8 cellular contexts compared by ENCODE assay signal in the genomic region with DNA sequence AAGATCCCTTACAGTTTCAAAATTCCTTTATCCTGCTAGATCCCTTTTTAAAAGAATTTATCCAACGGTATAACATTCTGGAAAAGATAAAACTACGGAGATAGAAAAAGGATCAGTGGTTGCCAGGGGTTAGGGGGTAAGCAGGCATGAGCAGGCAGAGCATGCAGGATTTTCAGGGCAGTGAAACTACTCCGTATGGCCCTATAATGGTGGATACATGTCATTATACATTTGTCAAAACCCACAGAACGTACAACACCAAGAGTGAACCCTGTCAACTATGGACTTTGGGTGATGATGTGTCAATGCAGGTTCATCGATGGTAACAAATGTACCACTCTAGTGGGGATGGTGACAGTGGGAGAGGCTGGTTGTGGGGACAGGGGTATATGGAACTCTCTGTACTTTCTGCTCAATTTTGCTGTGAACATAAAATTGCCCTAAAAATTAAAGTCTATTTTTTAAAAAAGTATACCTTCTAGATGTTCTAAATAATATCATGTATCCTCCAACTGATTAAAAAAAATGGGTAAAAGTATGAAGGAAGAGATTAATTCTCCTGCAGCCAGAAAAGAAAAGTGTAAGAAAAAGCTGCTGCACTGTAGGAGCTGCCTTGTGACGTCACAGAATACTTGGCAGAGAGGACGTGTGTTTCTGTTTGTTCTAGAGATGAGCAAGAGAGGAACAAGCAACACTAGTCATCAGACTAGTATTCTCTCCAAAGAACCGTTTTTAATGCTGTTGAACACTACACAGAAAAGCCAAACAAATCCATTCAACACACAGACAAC. TPM values are rescaled to one million over a fixed set of nuclear protein-coding genes. Genes with fewer than 3 reads are reported as not detected.
DNase-seq lines count a peak whose midpoint lies in the region; ATAC-seq and TF ChIP-seq lines count a peak whose summit lies in the region.

No MANE protein-coding gene starts in this region.

- no peak overlapping the region for H3K4me3 ChIP-seq in mucosa of descending colon
- no peak overlapping the region for H3K4me3 ChIP-seq in GM23338

- ATAC-seq in GM18519 (IDR thresholded peaks at IDR 0.05; ENCODE audit: low FRiP score, unreplicated experiment) = peak; percentile 91
- ATAC-seq in HG03060 (IDR thresholded peaks at IDR 0.05; ENCODE audit: low read depth, unreplicated experiment) = peak; percentile 90
- peak; percentile 88 for ATAC-seq in mucosa of descending colon
- no peak for ATAC-seq in GM23338

- intact Hi-C loops in mucosa of descending colon (cut with DNase I, micrococcal nuclease) = no loop called here

- H3K27ac ChIP-seq in GM23338 (ENCODE audit: low read depth) = no peak overlapping the region

- no peaks in the 10 kb centered on the region for H3K9me2 ChIP-seq in GM23338 (ENCODE audit: insufficient read depth)

- H3K4me1 Mint-ChIP-seq in chondrocyte (ENCODE audit: low read depth) (peaks cover 20% of the 10 kb centered on the region), GM23338 (no peaks in the 10 kb centered on the region)

- no peak overlapping the region for H2AFZ ChIP-seq in GM23338

- H3K27ac Mint-ChIP-seq in chondrocyte (ENCODE audit: unreplicated experiment) (peak overlapping the region; percentile 84), GM23338 (no peak overlapping the region)

- H3K27me3 Mint-ChIP-seq in chondrocyte (ENCODE audit: low read depth) = no peaks in the 10 kb centered on the region
- no peaks in the 10 kb centered on the region for H3K27me3 Mint-ChIP-seq in GM23338 (ENCODE audit: insufficient read depth, low read depth, poor library complexity)

- H3K9me3 ChIP-seq in mucosa of descending colon = no peaks in the 10 kb centered on the region

- no peaks in the 10 kb centered on the region for H3K27me3 ChIP-seq in GM23338 (ENCODE audit: insufficient read depth)

- no peaks in the 10 kb centered on the region for H3F3A ChIP-seq in GM23338 (replicated peaks; ENCODE audit: low read depth)

- peaks cover 1% of the 10 kb centered on the region for H3K36me3 Mint-ChIP-seq in chondrocyte (ENCODE audit: low read depth)
- H3K36me3 Mint-ChIP-seq in GM23338 (ENCODE audit: low read depth) = no peaks in the 10 kb centered on the region

- H3K4me3 Mint-ChIP-seq in chondrocyte (ENCODE audit: unreplicated experiment) = no peak overlapping the region
- H3K4me3 Mint-ChIP-seq in GM23338 = no peak overlapping the region

- no peak overlapping the region for H3K4me2 ChIP-seq in GM23338

- H4K20me1 ChIP-seq in GM23338 (replicated peaks; ENCODE audit: insufficient read depth) = no peaks in the 10 kb centered on the region

- peak; percentile 16 for DNase-seq in ACHN
- DNase-seq in RKO (ENCODE audit: low spot score) = peak; percentile 79
- DNase-seq in chondrocyte (ENCODE audit: low spot score) = no peak
- peak in 1 of 3 donors; percentile 70 for DNase-seq in mucosa of descending colon
- DNase-seq in GM23338 (ENCODE audit: low spot score) = no peak
- DNase-seq in NCI-H524 treated with DMSO at 0.1 percent for 48 hours (lab: John Stamatoyannopoulos, UW) = no peak

- in situ Hi-C loops in ACHN (cut with HindIII; ENCODE audit: low pct_ligation_motif_present, low pct_unique_long_range_greater_than_20kb, low sequenced_read_pairs) = no loop called here

- H3K79me2 ChIP-seq in GM23338 (replicated peaks; ENCODE audit: insufficient read depth) = no peaks in the 10 kb centered on the region

- H3K9me3 Mint-ChIP-seq in chondrocyte (ENCODE audit: low read depth) (peaks cover 9% of the 10 kb centered on the region), GM23338 (peaks cover 4% of the 10 kb centered on the region; the same call in 1 of the 3 replicates)

- no peak for TF ChIP-seq CTCF in chondrocyte (IDR thresholded peaks at IDR 0.05)
- TF ChIP-seq CTCF in mucosa of descending colon (IDR thresholded peaks at IDR 0.05) = no peak
- no peak for TF ChIP-seq CTCF in GM23338 (conservative IDR thresholded peaks at IDR 0.05; ENCODE audit: low read depth in 2 of 2)

- H3K4me1 ChIP-seq in mucosa of descending colon (ENCODE audit: low read depth) = no peaks in the 10 kb centered on the region
- no peaks in the 10 kb centered on the region for H3K4me1 ChIP-seq in GM23338 (ENCODE audit: insufficient read depth)

- H3K36me3 ChIP-seq in mucosa of descending colon (ENCODE audit: low read depth) = no peaks in the 10 kb centered on the region
- H3K36me3 ChIP-seq in GM23338 (ENCODE audit: insufficient read depth) = no peaks in the 10 kb centered on the region

TF ChIP-seq in GM23338, 12 proteins besides CTCF, POLR2A, EP300 and RAD21 (continues in another document):
- TF ChIP-seq, protein P1, sequence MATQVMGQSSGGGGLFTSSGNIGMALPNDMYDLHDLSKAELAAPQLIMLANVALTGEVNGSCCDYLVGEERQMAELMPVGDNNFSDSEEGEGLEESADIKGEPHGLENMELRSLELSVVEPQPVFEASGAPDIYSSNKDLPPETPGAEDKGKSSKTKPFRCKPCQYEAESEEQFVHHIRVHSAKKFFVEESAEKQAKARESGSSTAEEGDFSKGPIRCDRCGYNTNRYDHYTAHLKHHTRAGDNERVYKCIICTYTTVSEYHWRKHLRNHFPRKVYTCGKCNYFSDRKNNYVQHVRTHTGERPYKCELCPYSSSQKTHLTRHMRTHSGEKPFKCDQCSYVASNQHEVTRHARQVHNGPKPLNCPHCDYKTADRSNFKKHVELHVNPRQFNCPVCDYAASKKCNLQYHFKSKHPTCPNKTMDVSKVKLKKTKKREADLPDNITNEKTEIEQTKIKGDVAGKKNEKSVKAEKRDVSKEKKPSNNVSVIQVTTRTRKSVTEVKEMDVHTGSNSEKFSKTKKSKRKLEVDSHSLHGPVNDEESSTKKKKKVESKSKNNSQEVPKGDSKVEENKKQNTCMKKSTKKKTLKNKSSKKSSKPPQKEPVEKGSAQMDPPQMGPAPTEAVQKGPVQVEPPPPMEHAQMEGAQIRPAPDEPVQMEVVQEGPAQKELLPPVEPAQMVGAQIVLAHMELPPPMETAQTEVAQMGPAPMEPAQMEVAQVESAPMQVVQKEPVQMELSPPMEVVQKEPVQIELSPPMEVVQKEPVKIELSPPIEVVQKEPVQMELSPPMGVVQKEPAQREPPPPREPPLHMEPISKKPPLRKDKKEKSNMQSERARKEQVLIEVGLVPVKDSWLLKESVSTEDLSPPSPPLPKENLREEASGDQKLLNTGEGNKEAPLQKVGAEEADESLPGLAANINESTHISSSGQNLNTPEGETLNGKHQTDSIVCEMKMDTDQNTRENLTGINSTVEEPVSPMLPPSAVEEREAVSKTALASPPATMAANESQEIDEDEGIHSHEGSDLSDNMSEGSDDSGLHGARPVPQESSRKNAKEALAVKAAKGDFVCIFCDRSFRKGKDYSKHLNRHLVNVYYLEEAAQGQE (IDR thresholded peaks at IDR 0.05; ENCODE audit: unreplicated experiment) = no peak
- no peak for TF ChIP-seq JUNB (IDR thresholded peaks at IDR 0.05; ENCODE audit: unreplicated experiment)
- TF ChIP-seq CREB1 (CRISPR knock-in tag; IDR thresholded peaks at IDR 0.05; ENCODE audit: low read depth) = no peak
- TF ChIP-seq STAT1 (IDR thresholded peaks at IDR 0.05; ENCODE audit: unreplicated experiment) = no peak

RNA-seq across cellular contexts. Expression of a gene that starts 23.6 kb away (rescaled TPM):
- total RNA-seq in chondrocyte (21.4 to 45.8 TPM (median 26.1 TPM) in 3 replicates), mucosa of descending colon (10 to 100 TPM in 2 of 3 donors, 1 to 10 TPM in 1; 9.7 to 25.7 (median 13.7) TPM)
- 0.56 and 1.7 TPM in 2 replicates for total RNA-seq in GM23338 (2014; rRNA removed; shearing (Covaris generic))
- 0.37 and 0.44 TPM in 2 replicates for polyA plus RNA-seq in GM23338 (2016; fragmentation: Nextera tagmentation; extraction: Ambion mirVana)

Comparison
In these comparisons a context has a peak if more than half of its experiments do, and no peak if none do; other contexts are left out.
1. DNase-seq: peak in ACHN (single experiment) and RKO (single experiment); none in chondrocyte (single experiment), GM23338 (single experiment) and NCI-H524 treated with DMSO at 0.1 percent for 48 hours (single experiment).